ENCODE assay signal across 8 cellular contexts in genomic region chr6:144334150-144334708, GRCh38. TPM values are rescaled to one million over a fixed set of nuclear protein-coding genes. Genes with fewer than 3 reads are reported as not detected.
DNase-seq lines count a peak whose midpoint lies in the region; ATAC-seq and TF ChIP-seq lines count a peak whose summit lies in the region.

No MANE protein-coding gene starts in this region.

- TF ChIP-seq CTCF in OCI-LY7 (conservative IDR thresholded peaks at IDR 0.05; ENCODE audit: low read length) (no peak), hepatocyte (IDR thresholded peaks at IDR 0.05; ENCODE audit: poor library complexity) (no peak)

- H3K4me2 ChIP-seq in OCI-LY7 (ENCODE audit: low read length) (peak overlapping the region; percentile 81), hepatocyte (no peak overlapping the region)

- H3K9me2 ChIP-seq in OCI-LY7 (ENCODE audit: insufficient read depth, low read length) (no peaks in the 10 kb centered on the region), hepatocyte (replicated peaks; ENCODE audit: insufficient read depth) (no peaks in the 10 kb centered on the region)

- no TSS peak for BruUV-seq in OCI-LY7 (replicated peaks; lab: Mats Ljungman, UMichigan)

- no peak overlapping the region for H2AFZ ChIP-seq in OCI-LY7 (ENCODE audit: low read length)
- H2AFZ ChIP-seq in hepatocyte: no peak overlapping the region

- ATAC-seq in GM18517 (IDR thresholded peaks at IDR 0.05; ENCODE audit: unreplicated experiment): peak; percentile 57
- ATAC-seq in HG02870 (IDR thresholded peaks at IDR 0.05; ENCODE audit: unreplicated experiment): peak; percentile 39
- ATAC-seq in activated naive CD8-positive, alpha-beta T cell treated with anti-CD3 and anti-CD28 coated beads, Interleukin-2, amount 10 ng/mL, durations not matched to agents 7 days and 5 days (ENCODE audit: low read depth): peak; percentile 86

- intact Hi-C loops in OCI-LY7 (cut with micrococcal nuclease; ENCODE audit: unreplicated experiment): no loop called here

- H3K36me3 ChIP-seq in OCI-LY7 (ENCODE audit: insufficient read depth, low read length) (no peaks in the 10 kb centered on the region), hepatocyte (replicated peaks; ENCODE audit: insufficient read depth, low read depth) (no peaks in the 10 kb centered on the region)

- peak overlapping the region; percentile 54 for H3K4me3 ChIP-seq in OCI-LY7 (ENCODE audit: low read depth, low read length, poor library complexity, severe bottlenecking)
- no peak overlapping the region for H3K4me3 ChIP-seq in hepatocyte

- peaks cover 55% of the 10 kb centered on the region for H3K4me1 Mint-ChIP-seq in activated naive CD8-positive, alpha-beta T cell treated with anti-CD3 and anti-CD28 coated beads, Interleukin-2, amount 10 ng/mL, durations not matched to agents 7 days and 5 days

- POLR2A ChIA-PET in OCI-LY7 (lab: Charles Lee): no interaction called here
- POLR2A ChIA-PET in activated naive CD8-positive, alpha-beta T cell treated with anti-CD3 and anti-CD28 coated beads, Interleukin-2, amount 10 ng/mL, durations not matched to agents 7 days and 5 days (lab: Charles Lee): interaction anchor here (0.6 to 2.8 kb wide), 9 partner anchors 10 to 238 kb away, joined by 3 to 17 read pairs (median 5); partner anchors contain the start of gene SF3B5

- no peaks in the 10 kb centered on the region for H3K9me3 Mint-ChIP-seq in activated naive CD8-positive, alpha-beta T cell treated with anti-CD3 and anti-CD28 coated beads, Interleukin-2, amount 10 ng/mL, durations not matched to agents 7 days and 5 days

- CTCF ChIA-PET in OCI-LY7 (lab: Charles Lee; ENCODE audit: unreplicated experiment): no interaction called here

- H3K27me3 ChIP-seq in hepatocyte: no peaks in the 10 kb centered on the region

- H3K27me3 Mint-ChIP-seq in activated naive CD8-positive, alpha-beta T cell treated with anti-CD3 and anti-CD28 coated beads, Interleukin-2, amount 10 ng/mL, durations not matched to agents 7 days and 5 days: no peaks in the 10 kb centered on the region

- 84% methylated on average over 11 of the region's 12 CpGs for WGBS in hepatocyte (ENCODE audit: low lambda C conversion rate, missing lambda C conversion rate)

- peak overlapping the region; percentile 94 for H3K27ac Mint-ChIP-seq in activated naive CD8-positive, alpha-beta T cell treated with anti-CD3 and anti-CD28 coated beads, Interleukin-2, amount 10 ng/mL, durations not matched to agents 7 days and 5 days

- no peak overlapping the region for H3K27ac ChIP-seq in OCI-LY7 (ENCODE audit: low read depth, low read length, poor library complexity, severe bottlenecking)
- H3K27ac ChIP-seq in hepatocyte: no peak overlapping the region

- H3K4me1 ChIP-seq in OCI-LY7 (ENCODE audit: insufficient read depth, low read length, poor library complexity, severe bottlenecking): peaks cover 38% of the 10 kb centered on the region
- H3K4me1 ChIP-seq in hepatocyte (ENCODE audit: insufficient read depth): peaks cover 12% of the 10 kb centered on the region

- H4K20me1 ChIP-seq in OCI-LY7 (ENCODE audit: insufficient read depth, low read length) (no peaks in the 10 kb centered on the region; the same call in 1 of the 2 replicates), hepatocyte (ENCODE audit: insufficient read depth, poor library complexity, severe bottlenecking) (no peaks in the 10 kb centered on the region)

- peaks cover 4% of the 10 kb centered on the region for H3K36me3 Mint-ChIP-seq in activated naive CD8-positive, alpha-beta T cell treated with anti-CD3 and anti-CD28 coated beads, Interleukin-2, amount 10 ng/mL, durations not matched to agents 7 days and 5 days

- no peaks in the 10 kb centered on the region for H3K79me2 ChIP-seq in OCI-LY7 (ENCODE audit: insufficient read depth, low read depth, low read length)
- H3K79me2 ChIP-seq in hepatocyte: peaks cover 91% of the 10 kb centered on the region

- H3K9me3 ChIP-seq in OCI-LY7 (ENCODE audit: low read length) (no peaks in the 10 kb centered on the region), hepatocyte (ENCODE audit: low read depth) (no peaks in the 10 kb centered on the region)

- H3K4me3 Mint-ChIP-seq in activated naive CD8-positive, alpha-beta T cell treated with anti-CD3 and anti-CD28 coated beads, Interleukin-2, amount 10 ng/mL, durations not matched to agents 7 days and 5 days: peak overlapping the region; percentile 88

- DNase-seq in OCI-LY7 (ENCODE audit: low spot score) (peak; percentile 68), retina (no peak), middle frontal gyrus (ENCODE audit: extremely low spot score, low spot score) (no peak), hepatocyte (ENCODE audit: low spot score) (no peak)
- DNase-seq in activated naive CD8-positive, alpha-beta T cell treated with anti-CD3 and anti-CD28 coated beads, Interleukin-2, amount 10 ng/mL, durations not matched to agents 7 days and 5 days: peak; percentile 68
- DNase-seq in stimulated activated CD4-positive, alpha-beta T cell treated with anti-CD3 and anti-CD28 coated beads, Interleukin-4, amount 100 ng/mL, for 1 hour: peak; percentile 54

RNA-seq across cellular contexts. Expression of gene UTRN, which starts 49.1 kb away (rescaled TPM):
- total RNA-seq in OCI-LY7 (2014; rRNA removed; shearing (Covaris generic)): 16.1 and 17.5 TPM in 2 replicates
- total RNA-seq in OCI-LY7 (2022) (18.1 and 24.8 TPM in 2 replicates), hepatocyte (86.5 and 112 TPM in 2 replicates)
- 100 to 1,000 TPM; 179 to 199 TPM for total RNA-seq in activated naive CD8-positive, alpha-beta T cell treated with anti-CD3 and anti-CD28 coated beads, Interleukin-2, amount 10 ng/mL, durations not matched to agents 7 days and 5 days
- 33.1 and 54.0 TPM in 2 replicates for polyA plus RNA-seq in hepatocyte

Comparison
In these comparisons a context has a peak if more than half of its experiments do, and no peak if none do; other contexts are left out.
1. DNase-seq: peak in OCI-LY7 (single experiment), activated naive CD8-positive, alpha-beta T cell treated with anti-CD3 and anti-CD28 coated beads, Interleukin-2, amount 10 ng/mL, durations not matched to agents 7 days and 5 days (single experiment) and stimulated activated CD4-positive, alpha-beta T cell treated with anti-CD3 and anti-CD28 coated beads, Interleukin-4, amount 100 ng/mL, for 1 hour (single experiment); none in retina (single experiment), middle frontal gyrus (single experiment) and hepatocyte (single experiment).
2. Peak in every context shown above with its lines, with median percentiles within 50 percentile points of each other: ATAC-seq.